In the genomic region with DNA sequence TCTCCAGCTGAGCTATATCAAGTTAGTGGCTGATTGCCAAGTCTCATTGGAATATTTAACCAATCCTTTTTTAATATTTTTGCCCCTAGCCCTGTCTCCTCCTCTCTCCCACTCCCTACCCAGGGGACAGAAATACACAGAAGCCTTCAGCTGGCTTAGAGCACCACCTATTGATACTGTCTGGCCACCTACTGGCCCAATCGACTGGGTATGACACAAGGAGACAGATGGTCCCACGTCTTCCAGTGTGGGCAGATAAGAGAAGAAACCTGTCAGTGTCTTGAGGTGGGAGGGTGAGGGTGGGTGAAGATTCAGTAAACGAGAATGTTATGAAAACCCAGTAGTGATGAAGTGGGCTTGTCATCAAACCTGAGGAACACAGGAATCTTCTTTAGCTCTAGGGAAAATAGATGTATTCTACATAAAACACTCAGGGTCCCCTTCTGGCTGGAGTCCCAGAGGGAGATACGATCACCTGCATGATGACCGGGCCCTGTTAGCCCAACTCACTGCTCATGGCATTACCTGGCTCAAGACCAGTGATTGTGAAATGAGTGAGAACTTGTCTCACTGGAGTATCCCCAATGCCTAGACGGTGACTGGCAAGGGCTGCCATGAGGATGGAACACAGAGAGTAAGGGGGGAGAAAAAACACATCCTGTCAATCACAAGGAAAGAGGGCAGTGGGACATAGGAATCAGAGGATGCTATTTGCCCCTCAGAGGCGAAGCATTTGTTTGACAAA, we compare ENCODE assay signal across 9 cellular contexts. TPM values are rescaled to one million over a fixed set of nuclear protein-coding genes. Genes with fewer than 3 reads are reported as not detected.
DNase-seq lines count a peak whose midpoint lies in the region; ATAC-seq, FAIRE-seq and TF ChIP-seq lines count a peak whose summit lies in the region.
"Had no signal": no experiment of that assay in that cellular context is flagged by ENCODE, and none has a peak within 500 bp of the region (broad histone marks: within the 10 kb centered on the region; RNA-seq: fewer than 3 reads in every experiment).

No MANE protein-coding gene starts in this region.

- FAIRE-seq in GM19239 (lab: Jason Lieb, UNC) = peak; percentile 64

- POLR2A ChIA-PET in RWPE1 (lab: Yijun Ruan, JAX; ENCODE audit: low non-redundant PET) = no interaction called here

- peaks cover 25 to 26% of the 10 kb centered on the region in 2 donors for H3K4me1 Mint-ChIP-seq in natural killer cell

- H3K4me3 Mint-ChIP-seq in natural killer cell = peak overlapping the region; percentile 6

- H3K27me3 ChIP-seq in BE2C = no peaks in the 10 kb centered on the region

- no peaks in the 10 kb centered on the region for H3K9me3 Mint-ChIP-seq in natural killer cell

- no peak overlapping the region for H3K4me3 ChIP-seq in BE2C (ENCODE audit: low read depth, low read length)
- no peak overlapping the region for H3K4me3 ChIP-seq in epithelial cell of esophagus (ENCODE audit: low read length)
- H3K4me3 ChIP-seq: mucosa of descending colon had no signal

- H3K27ac Mint-ChIP-seq in natural killer cell = peak overlapping the region; percentile 97

- H3K27ac ChIP-seq in RWPE1 = no peak overlapping the region

- no peaks in the 10 kb centered on the region for H3K4me1 ChIP-seq in BE2C

- CTCF ChIA-PET in RWPE1 (lab: Yijun Ruan, JAX) = interaction anchor here (0.5 to 4.3 kb wide), 14 partner anchors 9 to 686 kb away, joined by 3 to 43 read pairs (median 3); no protein-coding TSS in a partner anchor

- H3K27me3 Mint-ChIP-seq in natural killer cell (ENCODE audit: low read depth in 2 of 2) = no peaks in the 10 kb centered on the region

- intact Hi-C loops in natural killer cell (cut with micrococcal nuclease) = no loop called here

- DNase-seq in BE2C (no peak), GM19239 (ENCODE audit: insufficient read length, low spot score) (peak; percentile 13), RWPE1 (ENCODE audit: low spot score) (no peak), epithelial cell of esophagus (ENCODE audit: low read depth) (peak; percentile 65), natural killer cell (no peak), SIG-M5 treated with dmso at 0.1 percent for 504 hours (lab: John Stamatoyannopoulos, UW; ENCODE audit: unreplicated experiment) (no peak)

- H3K36me3 ChIP-seq in BE2C = peaks cover 38% of the 10 kb centered on the region

- H3K36me3 Mint-ChIP-seq in natural killer cell = no peaks in the 10 kb centered on the region

- ATAC-seq in natural killer cell (peak in 1 of 3 donors; percentile 15), HG03280 (IDR thresholded peaks at IDR 0.05; ENCODE audit: unreplicated experiment) (no peak), HG03045 (IDR thresholded peaks at IDR 0.05; ENCODE audit: unreplicated experiment) (no peak)

- TF ChIP-seq CTCF in BE2C (IDR thresholded peaks at IDR 0.05; ENCODE audit: low read depth, low read length) (peak; percentile 37), RWPE1 (conservative IDR thresholded peaks at IDR 0.05; ENCODE audit: low read depth) (peak; percentile 44; the same call in 1 of the 2 replicates), epithelial cell of esophagus (IDR thresholded peaks at IDR 0.05; ENCODE audit: insufficient read depth, low read depth, low read length, missing control alignments) (peak; percentile 47), natural killer cell (IDR thresholded peaks at IDR 0.05) (peak; percentile 67)

- no peaks in the 10 kb centered on the region for H3K9me3 ChIP-seq in BE2C
- H3K9me3 ChIP-seq: mucosa of descending colon had no signal

RNA-seq across cellular contexts. Expression of a gene that starts 26.7 kb away (rescaled TPM):
- 32.5 TPM for polyA plus RNA-seq in BE2C (2012; ENCODE audit: insufficient read depth, insufficient read length, low read depth)
- 10 to 100 TPM; 19.7 to 26.5 (median 22.8) TPM for total RNA-seq in natural killer cell

RNA-seq across cellular contexts. Expression of a gene that starts 27.1 kb away (rescaled TPM):
- polyA plus RNA-seq in BE2C (2012; ENCODE audit: insufficient read depth, insufficient read length, low read depth) = 30.8 TPM
- 100 to 1,000 TPM; 115 to 146 (median 128) TPM for total RNA-seq in natural killer cell

Comparison
In these comparisons a context has a peak if more than half of its experiments do, and no peak if none do; other contexts are left out.
1. DNase-seq: peak in GM19239 (single experiment) and epithelial cell of esophagus (single experiment); none in BE2C (single experiment), RWPE1 (single experiment), natural killer cell (single experiment) and SIG-M5 treated with dmso at 0.1 percent for 504 hours (single experiment).
2. Peak in every context shown above with its lines, with median percentiles within 50 percentile points of each other: CTCF ChIP-seq.